ENCODE assay signal across 1 cellular context in genomic region chr4:78936989-78937388, GRCh38.
TF ChIP-seq lines count a peak whose summit lies in the region.

No MANE protein-coding gene starts in this region.

TF ChIP-seq in HepG2, 621 proteins besides CTCF, POLR2A, EP300 and RAD21:
- TF ChIP-seq, protein P1, sequence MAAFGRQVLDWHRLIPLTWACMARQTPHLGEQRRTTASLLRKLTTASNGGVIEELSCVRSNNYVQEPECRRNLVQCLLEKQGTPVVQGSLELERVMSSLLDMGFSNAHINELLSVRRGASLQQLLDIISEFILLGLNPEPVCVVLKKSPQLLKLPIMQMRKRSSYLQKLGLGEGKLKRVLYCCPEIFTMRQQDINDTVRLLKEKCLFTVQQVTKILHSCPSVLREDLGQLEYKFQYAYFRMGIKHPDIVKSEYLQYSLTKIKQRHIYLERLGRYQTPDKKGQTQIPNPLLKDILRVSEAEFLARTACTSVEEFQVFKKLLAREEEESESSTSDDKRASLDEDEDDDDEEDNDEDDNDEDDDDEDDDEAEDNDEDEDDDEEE (CRISPR knock-in tag; IDR thresholded peaks at IDR 0.05): no peak
- no peak for TF ChIP-seq ZFYVE20 (CRISPR knock-in tag; IDR thresholded peaks at IDR 0.05; ENCODE audit: borderline replicate concordance, low read depth)
- no peak for TF ChIP-seq ZNF83 (CRISPR knock-in tag; IDR thresholded peaks at IDR 0.05; ENCODE audit: borderline replicate concordance)
- TF ChIP-seq KLF15 (CRISPR knock-in tag; IDR thresholded peaks at IDR 0.05; ENCODE audit: borderline replicate concordance): no peak
- TF ChIP-seq NFE2 (CRISPR knock-in tag; IDR thresholded peaks at IDR 0.05): no peak
- no peak for TF ChIP-seq MTA3 (CRISPR knock-in tag; IDR thresholded peaks at IDR 0.05)
- no peak for TF ChIP-seq THYN1 (CRISPR knock-in tag; IDR thresholded peaks at IDR 0.05; ENCODE audit: borderline replicate concordance, low read depth)
- no peak for TF ChIP-seq GATAD1 (CRISPR knock-in tag; IDR thresholded peaks at IDR 0.05)
- no peak for TF ChIP-seq ZNF282 (IDR thresholded peaks at IDR 0.05; ENCODE audit: partially characterized antibody)
- TF ChIP-seq, protein P2, sequence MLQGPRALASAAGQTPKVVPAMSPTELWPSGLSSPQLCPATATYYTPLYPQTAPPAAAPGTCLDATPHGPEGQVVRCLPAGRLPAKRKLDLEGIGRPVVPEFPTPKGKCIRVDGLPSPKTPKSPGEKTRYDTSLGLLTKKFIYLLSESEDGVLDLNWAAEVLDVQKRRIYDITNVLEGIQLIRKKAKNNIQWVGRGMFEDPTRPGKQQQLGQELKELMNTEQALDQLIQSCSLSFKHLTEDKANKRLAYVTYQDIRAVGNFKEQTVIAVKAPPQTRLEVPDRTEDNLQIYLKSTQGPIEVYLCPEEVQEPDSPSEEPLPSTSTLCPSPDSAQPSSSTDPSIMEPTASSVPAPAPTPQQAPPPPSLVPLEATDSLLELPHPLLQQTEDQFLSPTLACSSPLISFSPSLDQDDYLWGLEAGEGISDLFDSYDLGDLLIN (CRISPR knock-in tag; IDR thresholded peaks at IDR 0.05; ENCODE audit: borderline replicate concordance): no peak
- no peak for TF ChIP-seq U2AF1 (optimal IDR thresholded peaks at IDR 0.05; ENCODE audit: low read depth, low read length)
- TF ChIP-seq KAT8 (CRISPR knock-in tag; IDR thresholded peaks at IDR 0.05): no peak
- no peak for TF ChIP-seq ARNTL (CRISPR knock-in tag; IDR thresholded peaks at IDR 0.05)
- TF ChIP-seq ZNF501 (CRISPR knock-in tag; IDR thresholded peaks at IDR 0.05): no peak
- TF ChIP-seq, protein P3, sequence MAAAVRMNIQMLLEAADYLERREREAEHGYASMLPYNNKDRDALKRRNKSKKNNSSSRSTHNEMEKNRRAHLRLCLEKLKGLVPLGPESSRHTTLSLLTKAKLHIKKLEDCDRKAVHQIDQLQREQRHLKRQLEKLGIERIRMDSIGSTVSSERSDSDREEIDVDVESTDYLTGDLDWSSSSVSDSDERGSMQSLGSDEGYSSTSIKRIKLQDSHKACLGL (CRISPR knock-in tag; IDR thresholded peaks at IDR 0.05): no peak
- no peak for TF ChIP-seq ZNF781 (CRISPR knock-in tag; IDR thresholded peaks at IDR 0.05; ENCODE audit: borderline replicate concordance, not compliant biosample characterization)
- TF ChIP-seq ZBTB8A (CRISPR knock-in tag; IDR thresholded peaks at IDR 0.05; ENCODE audit: borderline replicate concordance, low read depth): no peak
- TF ChIP-seq THAP11 (CRISPR knock-in tag; IDR thresholded peaks at IDR 0.05): no peak
- TF ChIP-seq ZNF30 (CRISPR knock-in tag; IDR thresholded peaks at IDR 0.05): no peak
- no peak for TF ChIP-seq KLF12 (CRISPR knock-in tag; IDR thresholded peaks at IDR 0.05; ENCODE audit: borderline replicate concordance)
